10 cellular contexts compared by ENCODE assay signal in genomic region chrX:134908235-134908834, GRCh38. TPM values are rescaled to one million over a fixed set of nuclear protein-coding genes. Genes with fewer than 3 reads are reported as not detected.
A peak's percentile ranks its signal among the peaks of the same experiment; 100 is the strongest.
DNase-seq lines count a peak whose midpoint lies in the region; ATAC-seq and TF ChIP-seq lines count a peak whose summit lies in the region.
"Had no signal": no experiment of that assay in that cellular context is flagged by ENCODE, and none has a peak within 500 bp of the region (broad histone marks: within the 10 kb centered on the region; RNA-seq: fewer than 3 reads in every experiment).

No MANE protein-coding gene starts in this region.

- POLR2A ChIA-PET in activated CD8-positive, alpha-beta T cell treated with anti-CD3 and anti-CD28 coated beads, Interleukin-2, amount 10 ng/mL, durations not matched to agents 7 days and 5 days (lab: Charles Lee): interaction anchor here (1.0 kb wide), 1 partner anchor 101 kb away, joined by 4 read pairs; a partner anchor contains a TSS

- no peaks in the 10 kb centered on the region for H3K36me3 ChIP-seq in right lobe of liver

- no peaks in the 10 kb centered on the region for H3K9me3 Mint-ChIP-seq in activated CD8-positive, alpha-beta T cell treated with anti-CD3 and anti-CD28 coated beads, Interleukin-2, amount 10 ng/mL, durations not matched to agents 7 days and 5 days (ENCODE audit: insufficient read depth)

- no peak for TF ChIP-seq POLR2A in right lobe of liver (IDR thresholded peaks at IDR 0.05)

- intact Hi-C loops in right lobe of liver (cut with DNase I): no loop called here
- intact Hi-C loops in posterior cingulate gyrus (cut with DNase I): no loop called here

- no peaks in the 10 kb centered on the region for H3K9me3 ChIP-seq in right lobe of liver
- H3K9me3 ChIP-seq: heart left ventricle, psoas muscle had no signal

- H3K4me3 Mint-ChIP-seq in activated CD8-positive, alpha-beta T cell treated with anti-CD3 and anti-CD28 coated beads, Interleukin-2, amount 10 ng/mL, durations not matched to agents 7 days and 5 days: no peak overlapping the region

- peaks cover 1% of the 10 kb centered on the region for H3K36me3 Mint-ChIP-seq in activated CD8-positive, alpha-beta T cell treated with anti-CD3 and anti-CD28 coated beads, Interleukin-2, amount 10 ng/mL, durations not matched to agents 7 days and 5 days (ENCODE audit: low read depth)

- ATAC-seq in activated CD8-positive, alpha-beta T cell treated with anti-CD3 and anti-CD28 coated beads, Interleukin-2, amount 10 ng/mL, durations not matched to agents 7 days and 5 days: peak; percentile 82
- ATAC-seq in right lobe of liver (peak; percentile 35 to 69 (median 51)), GM19467 (IDR thresholded peaks at IDR 0.05; ENCODE audit: unreplicated experiment) (no peak), GM21360 (IDR thresholded peaks at IDR 0.05; ENCODE audit: unreplicated experiment) (no peak)
- ATAC-seq: psoas muscle had no signal

- H3K4me1 Mint-ChIP-seq in activated CD8-positive, alpha-beta T cell treated with anti-CD3 and anti-CD28 coated beads, Interleukin-2, amount 10 ng/mL, durations not matched to agents 7 days and 5 days (ENCODE audit: low read depth): peaks cover 15% of the 10 kb centered on the region

- no peaks in the 10 kb centered on the region for H3K27me3 ChIP-seq in right lobe of liver
- H3K27me3 ChIP-seq: heart left ventricle had no signal

- no peak overlapping the region for H3K4me3 ChIP-seq in right lobe of liver
- H3K4me3 ChIP-seq: heart left ventricle, psoas muscle had no signal

- peak overlapping the region; percentile 54 for H3K27ac Mint-ChIP-seq in activated CD8-positive, alpha-beta T cell treated with anti-CD3 and anti-CD28 coated beads, Interleukin-2, amount 10 ng/mL, durations not matched to agents 7 days and 5 days

- no peaks in the 10 kb centered on the region for H3K4me1 ChIP-seq in right lobe of liver
- H3K4me1 ChIP-seq: psoas muscle had no signal

- CTCF ChIA-PET in activated CD8-positive, alpha-beta T cell treated with anti-CD3 and anti-CD28 coated beads, Interleukin-2, amount 10 ng/mL, durations not matched to agents 7 days and 5 days (lab: Charles Lee): interaction anchor here (0.7 to 1.0 kb wide), 6 partner anchors 10 to 425 kb away, joined by 3 to 6 read pairs (median 4); no protein-coding TSS in a partner anchor

- H3K27ac ChIP-seq in right lobe of liver: no peak overlapping the region
- H3K27ac ChIP-seq: heart left ventricle, psoas muscle had no signal

- DNase-seq in GM10266 (ENCODE audit: extremely low spot score): no peak
- peak; percentile 37 to 48 for DNase-seq in Kasumi-1 (lab: John Stamatoyannopoulos, UW)
- peak; percentile 42 for DNase-seq in activated CD8-positive, alpha-beta T cell treated with anti-CD3 and anti-CD28 coated beads, Interleukin-2, amount 10 ng/mL, durations not matched to agents 7 days and 5 days
- no peak for DNase-seq in right lobe of liver
- no peak for DNase-seq in posterior cingulate gyrus
- DNase-seq in activated effector memory CD4-positive, alpha-beta T cell treated with Interleukin-2 at 50 U/mL for 16 hours: no peak
- DNase-seq: heart left ventricle, psoas muscle had no signal

- no peaks in the 10 kb centered on the region for H3K27me3 Mint-ChIP-seq in activated CD8-positive, alpha-beta T cell treated with anti-CD3 and anti-CD28 coated beads, Interleukin-2, amount 10 ng/mL, durations not matched to agents 7 days and 5 days (ENCODE audit: low read depth)

- TF ChIP-seq CTCF in GM10266 (IDR thresholded peaks at IDR 0.05; ENCODE audit: control insufficient read depth, insufficient read depth, low read depth, missing control alignments): peak; percentile 18
- no peak for TF ChIP-seq CTCF in right lobe of liver (IDR thresholded peaks at IDR 0.05)

- 40% methylated on average over 3 of the region's 3 CpGs for WGBS in right lobe of liver (ENCODE audit: insufficient coverage, low coverage, low lambda C conversion rate, missing lambda C conversion rate)

RNA-seq across cellular contexts. Expression of gene MOSPD1, which starts 6.7 kb away (rescaled TPM):
- 10 to 100 TPM; 12.3 to 14.5 TPM for total RNA-seq in activated CD8-positive, alpha-beta T cell treated with anti-CD3 and anti-CD28 coated beads, Interleukin-2, amount 10 ng/mL, durations not matched to agents 7 days and 5 days
- 10 to 100 TPM in 1 of 6 experiments, 1 to 10 TPM in 5; 2.9 to 14.8 (median 7.5) TPM for total RNA-seq in right lobe of liver

Comparison
In these comparisons a context has a peak if more than half of its experiments do, and no peak if none do; other contexts are left out.
1. DNase-seq: peak in Kasumi-1 (2 of 2) and activated CD8-positive, alpha-beta T cell treated with anti-CD3 and anti-CD28 coated beads, Interleukin-2, amount 10 ng/mL, durations not matched to agents 7 days and 5 days (single experiment); none in GM10266 (single experiment), right lobe of liver (0 of 3), posterior cingulate gyrus (0 of 10) and activated effector memory CD4-positive, alpha-beta T cell treated with Interleukin-2 at 50 U/mL for 16 hours (single experiment).
2. ATAC-seq: peak in activated CD8-positive, alpha-beta T cell treated with anti-CD3 and anti-CD28 coated beads, Interleukin-2, amount 10 ng/mL, durations not matched to agents 7 days and 5 days (single experiment) and right lobe of liver (4 of 4); none in GM19467 (single experiment) and GM21360 (single experiment).